8 cellular contexts compared by ENCODE assay signal in genomic region chr18:59084286-59084779, GRCh38. TPM values are rescaled to one million over a fixed set of nuclear protein-coding genes. Genes with fewer than 3 reads are reported as not detected.
DNase-seq lines count a peak whose midpoint lies in the region; ATAC-seq and TF ChIP-seq lines count a peak whose summit lies in the region.

No MANE protein-coding gene starts in this region.

- intact Hi-C loops in lower leg skin (cut with DNase I; ENCODE audit: low total_unique reads) (no loop called here), posterior vena cava (cut with DNase I) (no loop called here)

- POLR2A ChIA-PET in activated CD4-positive, alpha-beta T cell treated with anti-CD3 and anti-CD28 coated beads, Interleukin-2, amount 10 ng/mL, durations not matched to agents 7 days and 5 days (lab: Charles Lee) = no interaction called here

- ATAC-seq in HG03354 (IDR thresholded peaks at IDR 0.05; ENCODE audit: poor library complexity, severe bottlenecking, unreplicated experiment) = peak; percentile 51

- no peaks in the 10 kb centered on the region for H3K36me3 Mint-ChIP-seq in activated CD4-positive, alpha-beta T cell treated with anti-CD3 and anti-CD28 coated beads, Interleukin-2, amount 10 ng/mL, durations not matched to agents 7 days and 5 days (ENCODE audit: low read depth)

- H3K4me3 ChIP-seq in lower leg skin (ENCODE audit: low read depth, poor library complexity, severe bottlenecking) = no peak overlapping the region

- peak; percentile 81 for DNase-seq in EL
- DNase-seq in NCI-H510A treated with DMSO at 0.1 percent for 48 hours (lab: John Stamatoyannopoulos, UW) = peak; percentile 99
- DNase-seq in activated CD4-positive, alpha-beta T cell treated with anti-CD3 and anti-CD28 coated beads, Interleukin-2, amount 10 ng/mL, durations not matched to agents 7 days and 5 days = peak; percentile 74
- DNase-seq in dermis microvascular lymphatic vessel endothelial cell (ENCODE audit: low read depth in 2 of 2) = peak; percentile 18 to 65
- DNase-seq in lower leg skin (ENCODE audit: low spot score in 2 of 2) = peak; percentile 44 to 90
- peak; percentile 47 for DNase-seq in stimulated activated CD8-positive, alpha-beta memory T cell treated with anti-CD3 and anti-CD28 coated beads, Interleukin-12 subunit alpha, Interleukin-12 subunit beta, amount 100 ng/mL, for 1 hour (ENCODE audit: low read depth)
- DNase-seq in posterior vena cava (ENCODE audit: low spot score) = no peak

- H3K4me3 Mint-ChIP-seq in activated CD4-positive, alpha-beta T cell treated with anti-CD3 and anti-CD28 coated beads, Interleukin-2, amount 10 ng/mL, durations not matched to agents 7 days and 5 days = no peak overlapping the region

- peaks cover 3% of the 10 kb centered on the region for H3K4me1 Mint-ChIP-seq in activated CD4-positive, alpha-beta T cell treated with anti-CD3 and anti-CD28 coated beads, Interleukin-2, amount 10 ng/mL, durations not matched to agents 7 days and 5 days

- CTCF ChIA-PET in activated CD4-positive, alpha-beta T cell treated with anti-CD3 and anti-CD28 coated beads, Interleukin-2, amount 10 ng/mL, durations not matched to agents 7 days and 5 days (lab: Charles Lee) = interaction anchor here (0.7 to 2.2 kb wide), 5 partner anchors 9 to 307 kb away, joined by 3 to 8 read pairs (median 4); no protein-coding TSS in a partner anchor

- H3K27ac Mint-ChIP-seq in activated CD4-positive, alpha-beta T cell treated with anti-CD3 and anti-CD28 coated beads, Interleukin-2, amount 10 ng/mL, durations not matched to agents 7 days and 5 days = no peak overlapping the region

- TF ChIP-seq CTCF in lower leg skin (IDR thresholded peaks at IDR 0.05) = peak in 1 of 3 donors; percentile 37

- TF ChIP-seq POLR2A in lower leg skin (IDR thresholded peaks at IDR 0.05) = no peak

- no peaks in the 10 kb centered on the region for H3K9me3 Mint-ChIP-seq in activated CD4-positive, alpha-beta T cell treated with anti-CD3 and anti-CD28 coated beads, Interleukin-2, amount 10 ng/mL, durations not matched to agents 7 days and 5 days

- H3K27me3 Mint-ChIP-seq in activated CD4-positive, alpha-beta T cell treated with anti-CD3 and anti-CD28 coated beads, Interleukin-2, amount 10 ng/mL, durations not matched to agents 7 days and 5 days = peaks cover 13% of the 10 kb centered on the region

- WGBS in lower leg skin, 2 donors = 1% methylated on average over 7 of the region's 7 CpGs

RNA-seq across cellular contexts. Expression of gene SEC11C, which starts 55.4 kb away (rescaled TPM):
- 10 to 100 TPM; 63.3 to 64.1 TPM for total RNA-seq in activated CD4-positive, alpha-beta T cell treated with anti-CD3 and anti-CD28 coated beads, Interleukin-2, amount 10 ng/mL, durations not matched to agents 7 days and 5 days
- total RNA-seq in dermis microvascular lymphatic vessel endothelial cell = 15.8 and 17.2 TPM in 2 replicates
- 10 to 100 TPM; 19.5 to 46.9 (median 28.6) TPM for total RNA-seq in lower leg skin
- total RNA-seq in posterior vena cava = 10 to 100 TPM; 32.0 to 35.2 TPM
